2 cellular contexts compared by ENCODE assay signal in the genomic region with DNA sequence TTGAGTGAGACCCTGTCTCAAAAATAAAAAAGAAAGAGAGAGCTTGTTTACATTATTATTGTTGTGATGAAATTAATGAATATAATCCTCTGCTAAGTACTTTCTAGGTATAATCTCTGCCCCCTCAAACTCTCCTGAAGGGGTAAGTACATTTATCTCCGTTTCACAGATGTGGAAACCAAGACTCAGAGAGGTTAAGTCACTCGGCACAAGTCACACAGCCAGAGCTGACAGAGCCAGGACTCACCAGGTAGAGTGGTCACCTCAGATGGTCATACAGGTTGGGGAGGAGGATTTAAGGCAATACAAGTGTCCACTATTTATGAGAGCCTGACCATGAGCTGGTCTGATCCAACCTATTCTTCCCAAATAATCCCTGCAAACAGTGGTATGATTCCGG.
TF ChIP-seq lines count a peak whose summit lies in the region.

No MANE protein-coding gene starts in this region.

TF ChIP-seq in HepG2, 621 proteins besides CTCF, POLR2A, EP300 and RAD21:
- TF ChIP-seq ZNF607 (CRISPR knock-in tag; IDR thresholded peaks at IDR 0.05; ENCODE audit: borderline replicate concordance): no peak
- peak; percentile 75; the same call in 1 of the 2 replicates for TF ChIP-seq ZNF768 (CRISPR knock-in tag; IDR thresholded peaks at IDR 0.05)
- TF ChIP-seq, protein P1, sequence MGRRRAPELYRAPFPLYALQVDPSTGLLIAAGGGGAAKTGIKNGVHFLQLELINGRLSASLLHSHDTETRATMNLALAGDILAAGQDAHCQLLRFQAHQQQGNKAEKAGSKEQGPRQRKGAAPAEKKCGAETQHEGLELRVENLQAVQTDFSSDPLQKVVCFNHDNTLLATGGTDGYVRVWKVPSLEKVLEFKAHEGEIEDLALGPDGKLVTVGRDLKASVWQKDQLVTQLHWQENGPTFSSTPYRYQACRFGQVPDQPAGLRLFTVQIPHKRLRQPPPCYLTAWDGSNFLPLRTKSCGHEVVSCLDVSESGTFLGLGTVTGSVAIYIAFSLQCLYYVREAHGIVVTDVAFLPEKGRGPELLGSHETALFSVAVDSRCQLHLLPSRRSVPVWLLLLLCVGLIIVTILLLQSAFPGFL (CRISPR knock-in tag; IDR thresholded peaks at IDR 0.05): no peak
- TF ChIP-seq SMC3 (IDR thresholded peaks at IDR 0.05; ENCODE audit: low read length): no peak
- no peak for TF ChIP-seq ELF1 (CRISPR knock-in tag; IDR thresholded peaks at IDR 0.05)
- TF ChIP-seq NR2F2 (IDR thresholded peaks at IDR 0.05; ENCODE audit: borderline replicate concordance, low read depth): no peak
- TF ChIP-seq, protein P2, sequence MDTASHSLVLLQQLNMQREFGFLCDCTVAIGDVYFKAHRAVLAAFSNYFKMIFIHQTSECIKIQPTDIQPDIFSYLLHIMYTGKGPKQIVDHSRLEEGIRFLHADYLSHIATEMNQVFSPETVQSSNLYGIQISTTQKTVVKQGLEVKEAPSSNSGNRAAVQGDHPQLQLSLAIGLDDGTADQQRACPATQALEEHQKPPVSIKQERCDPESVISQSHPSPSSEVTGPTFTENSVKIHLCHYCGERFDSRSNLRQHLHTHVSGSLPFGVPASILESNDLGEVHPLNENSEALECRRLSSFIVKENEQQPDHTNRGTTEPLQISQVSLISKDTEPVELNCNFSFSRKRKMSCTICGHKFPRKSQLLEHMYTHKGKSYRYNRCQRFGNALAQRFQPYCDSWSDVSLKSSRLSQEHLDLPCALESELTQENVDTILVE (CRISPR knock-in tag; IDR thresholded peaks at IDR 0.05): no peak

TF ChIP-seq in IMR-90, 13 proteins besides CTCF, POLR2A, EP300 and RAD21:
- TF ChIP-seq BHLHE40 (IDR thresholded peaks at IDR 0.05; ENCODE audit: low read depth, low read length): no peak
